15 cellular contexts compared by ENCODE assay signal in the genomic region with DNA sequence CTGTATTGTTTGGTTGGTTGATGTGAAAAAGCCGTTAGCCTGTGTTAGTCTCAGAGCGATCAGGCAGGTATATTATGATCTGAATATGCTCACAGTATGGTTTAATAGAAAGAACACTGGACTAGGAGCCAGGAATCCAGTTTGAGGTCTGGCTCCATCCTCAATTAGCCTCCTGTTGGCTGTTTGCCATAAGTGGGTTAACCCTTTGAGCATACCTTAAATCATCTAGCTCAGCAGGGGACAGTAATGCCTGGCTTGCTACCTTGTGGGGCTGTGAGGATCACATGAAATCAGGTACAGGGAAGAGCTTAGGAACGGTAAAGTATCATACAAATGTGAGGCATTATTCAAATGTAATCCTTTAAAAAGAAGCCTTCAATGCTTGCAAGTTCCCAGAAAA.
DNase-seq lines count a peak whose midpoint lies in the region; TF ChIP-seq lines count a peak whose summit lies in the region.
"Had no signal": no experiment of that assay in that cellular context is flagged by ENCODE, and none has a peak within 500 bp of the region (broad histone marks: within the 10 kb centered on the region; RNA-seq: fewer than 3 reads in every experiment).

No MANE protein-coding gene starts in this region.

- H3K14ac ChIP-seq in H9 (ENCODE audit: insufficient read depth, low read length), result no peak overlapping the region

- H3K9me3 Mint-ChIP-seq in H9, result no peaks in the 10 kb centered on the region
- H3K9me3 Mint-ChIP-seq: GM23338; T-helper 1 cell treated with Interleukin-12 subunit alpha and Interleukin-12 subunit beta and Interleukin-4 antibody, amounts not matched to agents 30 μg/mL and 1 μg/mL, for 36 hours had no signal

- H3K4me1 Mint-ChIP-seq in H9, result no peaks in the 10 kb centered on the region
- H3K4me1 Mint-ChIP-seq: CD4-positive, CD25-positive, alpha-beta regulatory T cell; GM23338 had no signal

- no peaks in the 10 kb centered on the region for H3K27me3 ChIP-seq in H9 (ENCODE audit: insufficient read depth, low read length)

- no peak for TF ChIP-seq RAD21 in Ishikawa (IDR thresholded peaks at IDR 0.05; ENCODE audit: low read depth)

- H3K9ac ChIP-seq in H9 (ENCODE audit: extremely low read depth, insufficient read length, low read length), result no peak overlapping the region

- no peak overlapping the region for H3T11ph ChIP-seq in H9 (ENCODE audit: low read length)

- H3K4ac ChIP-seq in H9 (ENCODE audit: low read depth, low read length), result no peak overlapping the region

- H2BK5ac ChIP-seq in H9 (ENCODE audit: insufficient read length, low read length), result no peak overlapping the region

- no peak overlapping the region for H2AK5ac ChIP-seq in H9 (ENCODE audit: insufficient read length, low read length)

- H4K20me1 ChIP-seq in H9 (ENCODE audit: control insufficient read depth, insufficient read depth, insufficient read length), result no peaks in the 10 kb centered on the region

- DNase-seq in NCI-H2029 (lab: John Stamatoyannopoulos, UW) (peak; percentile 24), NCI-H2029 treated with DMSO at 0.1 percent for 48 hours (lab: John Stamatoyannopoulos, UW) (no peak), COLO668 (lab: John Stamatoyannopoulos, UW; ENCODE audit: unreplicated experiment) (peak; percentile 29), astrocyte of the hippocampus (ENCODE audit: low read depth, low spot score) (peak; percentile 61), SIG-M5 treated with dmso at 0.1 percent for 504 hours (lab: John Stamatoyannopoulos, UW; ENCODE audit: unreplicated experiment) (no peak), H9 (no peak)
- no peak for DNase-seq in activated CD8-positive, alpha-beta memory T cell treated with anti-CD3 and anti-CD28 coated beads, Interleukin-2, amount 50 U/mL, for 4 hours
- DNase-seq: AML-193; CD4-positive, CD25-positive, alpha-beta regulatory T cell; KBM-7; NCI-H2081 treated with DMSO at 0.1 percent for 48 hours; NCI-H510A treated with DMSO at 0.1 percent for 48 hours had no signal

- no CpG with 5 or more reads among the region's 3 CpGs for WGBS in H9 (ENCODE audit: extremely low coverage, insufficient read length, low lambda C conversion rate)

- H3K79me1 ChIP-seq in H9 (ENCODE audit: insufficient read depth, low read depth, low read length, poor library complexity, severe bottlenecking), result no peaks in the 10 kb centered on the region

- H3K23ac ChIP-seq in H9 (ENCODE audit: insufficient read length, low read depth, low read length), result no peak overlapping the region

- no peak overlapping the region for H3K27ac ChIP-seq in H9 (ENCODE audit: insufficient read length, low read depth, low read length)

- no peak overlapping the region for H2AFZ ChIP-seq in H9 (ENCODE audit: low read length)
- H2AFZ ChIP-seq: GM23338 had no signal

- no peak overlapping the region for H3K18ac ChIP-seq in H9 (ENCODE audit: insufficient read length, low read depth, low read length)

- no peak overlapping the region for H3K56ac ChIP-seq in H9 (ENCODE audit: insufficient read length, low read depth, low read length)

- no peaks in the 10 kb centered on the region for H3K4me1 ChIP-seq in H9 (ENCODE audit: insufficient read depth, low read length)

- H2BK20ac ChIP-seq in H9 (ENCODE audit: low read depth, low read length, poor library complexity, severe bottlenecking), result no peak overlapping the region

- no peaks in the 10 kb centered on the region for H3K27me3 Mint-ChIP-seq in H9 (ENCODE audit: low read depth)
- H3K27me3 Mint-ChIP-seq: CD4-positive, CD25-positive, alpha-beta regulatory T cell had no signal

- peaks cover 0 to 5% (median 0%) of the 10 kb centered on the region in 3 experiments; a peak in 1 of 7 replicates for H3K36me3 Mint-ChIP-seq in H9 (ENCODE audit: insufficient read depth in 1 of 3, low read depth in 3 of 3)

- no peak overlapping the region for H2BK12ac ChIP-seq in H9 (ENCODE audit: insufficient read length, low read depth, low read length)

- no peak overlapping the region for H3K4me2 ChIP-seq in H9 (ENCODE audit: insufficient read depth, insufficient read length, low read length)
- H3K4me2 ChIP-seq: GM23338 had no signal

- no peak overlapping the region for H4K5ac ChIP-seq in H9 (ENCODE audit: insufficient read length, low read depth, low read length)

- no peaks in the 10 kb centered on the region for H3K79me2 ChIP-seq in H9 (ENCODE audit: insufficient read depth, low read length)

- H2BK15ac ChIP-seq in H9 (ENCODE audit: low read depth, low read length), result no peak overlapping the region

- no peak overlapping the region for H4K91ac ChIP-seq in H9 (ENCODE audit: insufficient read length, low read depth, low read length)

- no peak for TF ChIP-seq EP300 in Ishikawa (IDR thresholded peaks at IDR 0.05; ENCODE audit: borderline replicate concordance)

- H4K8ac ChIP-seq in H9 (replicated peaks; ENCODE audit: insufficient read length, low read depth, low read length), result no peak overlapping the region

- TF ChIP-seq CTCF in H9 (conservative IDR thresholded peaks at IDR 0.05), result no peak

- no peaks in the 10 kb centered on the region for H3K9me3 ChIP-seq in H9 (ENCODE audit: control insufficient read depth, low read depth, low read length)

- no peak overlapping the region for H3K4me3 Mint-ChIP-seq in H9
- H3K4me3 Mint-ChIP-seq: CD4-positive, CD25-positive, alpha-beta regulatory T cell; GM23338; T-helper 1 cell treated with Interleukin-12 subunit alpha and Interleukin-12 subunit beta and Interleukin-4 antibody, amounts not matched to agents 30 μg/mL and 1 μg/mL, for 36 hours had no signal

- H2BK120ac ChIP-seq in H9 (ENCODE audit: low read depth, low read length, poor library complexity, severe bottlenecking), result no peak overlapping the region

- no peak overlapping the region for H3K27ac Mint-ChIP-seq in H9
- H3K27ac Mint-ChIP-seq: CD4-positive, CD25-positive, alpha-beta regulatory T cell; GM23338; T-helper 1 cell treated with Interleukin-12 subunit alpha and Interleukin-12 subunit beta and Interleukin-4 antibody, amounts not matched to agents 30 μg/mL and 1 μg/mL, for 36 hours had no signal

- H3K23me2 ChIP-seq in H9 (ENCODE audit: insufficient read length, low read depth, low read length, poor library complexity, severe bottlenecking), result no peaks in the 10 kb centered on the region

TF ChIP-seq in Ishikawa, 13 proteins besides CTCF, POLR2A, EP300 and RAD21:
- TF ChIP-seq TAF1 (IDR thresholded peaks at IDR 0.05; ENCODE audit: low read depth) (no peak), FOXM1 (IDR thresholded peaks at IDR 0.05; ENCODE audit: borderline replicate concordance, low read depth) (no peak), ZBTB7A (IDR thresholded peaks at IDR 0.05; ENCODE audit: low read depth) (no peak), NFIC (IDR thresholded peaks at IDR 0.05) (peak; percentile 93), TEAD4 (IDR thresholded peaks at IDR 0.05) (peak; percentile 45; the same call in 1 of the 2 replicates)
TF ChIP-seq in Ishikawa: peak in this region for 2.

Comparison
In these comparisons a context has a peak if more than half of its experiments do, and no peak if none do; other contexts are left out.
1. DNase-seq: peak in NCI-H2029 (single experiment), COLO668 (single experiment) and astrocyte of the hippocampus (single experiment); none in NCI-H2029 treated with DMSO at 0.1 percent for 48 hours (single experiment), activated CD8-positive, alpha-beta memory T cell treated with anti-CD3 and anti-CD28 coated beads, Interleukin-2, amount 50 U/mL, for 4 hours (single experiment), SIG-M5 treated with dmso at 0.1 percent for 504 hours (single experiment) and H9 (single experiment).